Comparison of ENCODE assay signal across 9 cellular contexts in genomic region chr2:54429811-54430600, GRCh38. TPM values are rescaled to one million over a fixed set of nuclear protein-coding genes. Genes with fewer than 3 reads are reported as not detected.
DNase-seq lines count a peak whose midpoint lies in the region; ATAC-seq and TF ChIP-seq lines count a peak whose summit lies in the region.
"Had no signal": no experiment of that assay in that cellular context is flagged by ENCODE, and none has a peak within 500 bp of the region (broad histone marks: within the 10 kb centered on the region; RNA-seq: fewer than 3 reads in every experiment).

No MANE protein-coding gene starts in this region.

- H3K4me1 ChIP-seq in DOHH2 (ENCODE audit: control insufficient read depth, low read length) (peaks cover 15% of the 10 kb centered on the region), left ventricle myocardium inferior (peaks cover 79% of the 10 kb centered on the region), rectal smooth muscle tissue (ENCODE audit: control insufficient read depth, insufficient read depth, low read length) (peaks cover 6% of the 10 kb centered on the region)

- TF ChIP-seq CTCF in DOHH2 (IDR thresholded peaks at IDR 0.05; ENCODE audit: low read depth, low read length, poor library complexity, severe bottlenecking) (no peak), left ventricle myocardium inferior (IDR thresholded peaks at IDR 0.05; ENCODE audit: borderline replicate concordance) (no peak)

- no peaks in the 10 kb centered on the region for H3K9me2 ChIP-seq in DOHH2 (replicated peaks; ENCODE audit: control insufficient read depth, low read length)

- no peak overlapping the region for H3K27ac ChIP-seq in DOHH2 (ENCODE audit: low read depth, low read length)
- H3K27ac ChIP-seq in left ventricle myocardium inferior (replicated peaks), result peak overlapping the region; percentile 89
- peak overlapping the region; percentile 51 for H3K27ac ChIP-seq in rectal smooth muscle tissue (ENCODE audit: low read depth, low read length)
- H3K27ac ChIP-seq: cardiac muscle cell had no signal

- no peaks in the 10 kb centered on the region for H3K79me2 ChIP-seq in DOHH2 (ENCODE audit: control insufficient read depth, low read length)

- no peaks in the 10 kb centered on the region for H3K27me3 ChIP-seq in DOHH2 (ENCODE audit: control insufficient read depth, low read length)
- no peaks in the 10 kb centered on the region for H3K27me3 ChIP-seq in left ventricle myocardium inferior (ENCODE audit: low read depth)
- H3K27me3 ChIP-seq in rectal smooth muscle tissue (ENCODE audit: control insufficient read depth, insufficient read depth, low read length), result no peaks in the 10 kb centered on the region
- H3K27me3 ChIP-seq: cardiac muscle cell had no signal

- no peak for ATAC-seq in sciatic nerve

- intact Hi-C loops in left ventricle myocardium inferior (cut with micrococcal nuclease), result no loop called here
- intact Hi-C loops in sciatic nerve (cut with DNase I), result no loop called here

- no peak overlapping the region for H3K9ac ChIP-seq in rectal smooth muscle tissue (ENCODE audit: low read length)

- DNase-seq in UCSD-AML1 (lab: John Stamatoyannopoulos, UW; ENCODE audit: unreplicated experiment) (peak; percentile 90), left ventricle myocardium inferior (no peak), NCI-H510A treated with DMSO at 0.1 percent for 48 hours (lab: John Stamatoyannopoulos, UW) (no peak), middle frontal gyrus (ENCODE audit: extremely low spot score, low spot score) (no peak), kidney tubule cell (ENCODE audit: low spot score) (no peak), sciatic nerve (ENCODE audit: low spot score) (no peak)

- H3F3A ChIP-seq in DOHH2 (ENCODE audit: control insufficient read depth, insufficient read depth), result no peaks in the 10 kb centered on the region

- H3K9me3 ChIP-seq in DOHH2 (ENCODE audit: control insufficient read depth, insufficient read depth, low read length) (no peaks in the 10 kb centered on the region), left ventricle myocardium inferior (replicated peaks) (no peaks in the 10 kb centered on the region)

- H3K4me3 ChIP-seq in DOHH2 (ENCODE audit: low read length) (no peak overlapping the region; the same call in 1 of the 2 replicates), left ventricle myocardium inferior (no peak overlapping the region), rectal smooth muscle tissue (ENCODE audit: low read length) (no peak overlapping the region)
- H3K4me3 ChIP-seq: cardiac muscle cell had no signal

- no peaks in the 10 kb centered on the region for H4K20me1 ChIP-seq in DOHH2 (ENCODE audit: control insufficient read depth, insufficient read depth, low read depth, low read length)

- H3K4me2 ChIP-seq in DOHH2 (ENCODE audit: low read length), result peak overlapping the region; percentile 39

- H3K36me3 ChIP-seq in DOHH2 (ENCODE audit: control insufficient read depth, low read length) (no peaks in the 10 kb centered on the region), left ventricle myocardium inferior (no peaks in the 10 kb centered on the region), rectal smooth muscle tissue (ENCODE audit: control insufficient read depth, insufficient read depth, low read length) (no peaks in the 10 kb centered on the region)
- H3K36me3 ChIP-seq: cardiac muscle cell had no signal

RNA-seq across cellular contexts. Expression of gene SPTBN1, which starts 26.1 kb away (rescaled TPM):
- 484 TPM for total RNA-seq in left ventricle myocardium inferior
- 1,016 TPM for total RNA-seq in sciatic nerve
